Comparison of ENCODE assay signal across 19 cellular contexts in genomic region chr2:20211420-20211819, GRCh38. TPM values are rescaled to one million over a fixed set of nuclear protein-coding genes. Genes with fewer than 3 reads are reported as not detected.
A peak's percentile ranks its signal among the peaks of the same experiment; 100 is the strongest.
DNase-seq lines count a peak whose midpoint lies in the region; ATAC-seq and TF ChIP-seq lines count a peak whose summit lies in the region.
"Had no signal": no experiment of that assay in that cellular context is flagged by ENCODE, and none has a peak within 500 bp of the region (broad histone marks: within the 10 kb centered on the region; RNA-seq: fewer than 3 reads in every experiment).

No MANE protein-coding gene starts in this region.

- ATAC-seq in GM18870 (IDR thresholded peaks at IDR 0.05; ENCODE audit: unreplicated experiment) = no peak
- no peak for ATAC-seq in GM21526 (IDR thresholded peaks at IDR 0.05; ENCODE audit: low FRiP score, unreplicated experiment)
- ATAC-seq: activated CD4-positive, alpha-beta T cell treated with anti-CD3 and anti-CD28 coated beads for 36 hours; heart right ventricle; mucosa of descending colon; psoas muscle had no signal

- DNase-seq in RWPE1 (ENCODE audit: low spot score) = no peak
- DNase-seq in esophagus squamous epithelium (lab: John Stamatoyannopoulos, UW) = no peak
- no peak for DNase-seq in HuH-7.5 (ENCODE audit: low spot score)
- DNase-seq: activated CD4-positive, alpha-beta T cell treated with anti-CD3 and anti-CD28 coated beads for 36 hours; activated effector memory CD4-positive, alpha-beta T cell treated with anti-CD3 and anti-CD28 coated beads, Interleukin-2, amount 50 U/mL, for 16 hours; activated naive CD8-positive, alpha-beta T cell treated with anti-CD3 and anti-CD28 coated beads, Interleukin-2, amount 10 ng/mL, durations not matched to agents 7 days and 5 days; CD4-positive, alpha-beta memory T cell; DMS 273 treated with DMSO at 0.1 percent for 48 hours; foreskin fibroblast; heart right ventricle; Karpas-422; mucosa of descending colon; NK-92 treated with Interleukin-12 subunit alpha and Interleukin-12 subunit beta, amount 100 ng/mL, for 24 hours; psoas muscle; substantia nigra had no signal

- no peak for TF ChIP-seq POLR2A in esophagus squamous epithelium (IDR thresholded peaks at IDR 0.05)

- CTCF ChIA-PET in RWPE1 (lab: Yijun Ruan, JAX) = interaction anchor here (2.9 kb wide), 1 partner anchor 13 kb away, joined by 12 read pairs; the partner anchor contains the start of gene SDC1

- WGBS in esophagus squamous epithelium, 2 donors = 87% methylated on average over 6 of the region's 12 CpGs; no CpG with 5 or more reads in 1 of the 2 donors
- 86% methylated on average over 12 of the region's 12 CpGs for WGBS in urinary bladder

- H3K36me3 ChIP-seq in esophagus squamous epithelium (peaks cover 0 to 9% (median 0%) of the 10 kb centered on the region in 3 donors), mucosa of stomach (ENCODE audit: control insufficient read depth, insufficient read depth, low read length) (no peaks in the 10 kb centered on the region), urinary bladder (ENCODE audit: insufficient read depth) (no peaks in the 10 kb centered on the region)
- H3K36me3 ChIP-seq: heart right ventricle had no signal

- POLR2A ChIA-PET in RWPE1 (lab: Yijun Ruan, JAX; ENCODE audit: low non-redundant PET) = no interaction called here

- H3K4me3 ChIP-seq in esophagus squamous epithelium = no peak overlapping the region
- H3K4me3 ChIP-seq in mucosa of stomach (ENCODE audit: low read length) = no peak overlapping the region
- no peak overlapping the region for H3K4me3 ChIP-seq in urinary bladder (ENCODE audit: low read depth, low read length)
- H3K4me3 ChIP-seq: heart right ventricle, mucosa of descending colon, psoas muscle had no signal

- H3K27me3 ChIP-seq in esophagus squamous epithelium (no peaks in the 10 kb centered on the region), mucosa of stomach (ENCODE audit: control insufficient read depth, insufficient read depth, low read length) (no peaks in the 10 kb centered on the region)
- H3K27me3 ChIP-seq: heart right ventricle had no signal

- intact Hi-C loops in esophagus squamous epithelium (cut with DNase I) = no loop called here

- H3K9ac ChIP-seq in mucosa of stomach (ENCODE audit: low read length) = peak overlapping the region; percentile 57

- H3K27ac ChIP-seq in RWPE1 = peak overlapping the region; percentile 100
- peak overlapping the region; percentile 91 to 97 (median 94) for H3K27ac ChIP-seq in esophagus squamous epithelium
- peak overlapping the region; percentile 82 for H3K27ac ChIP-seq in urinary bladder (ENCODE audit: low read depth)
- H3K27ac ChIP-seq: heart right ventricle, psoas muscle had no signal

- H3K9me3 ChIP-seq in esophagus squamous epithelium (no peaks in the 10 kb centered on the region), mucosa of stomach (ENCODE audit: control insufficient read depth, low read length) (no peaks in the 10 kb centered on the region)
- H3K9me3 ChIP-seq: heart right ventricle, mucosa of descending colon, psoas muscle had no signal

- H3K4me1 ChIP-seq in esophagus squamous epithelium = peaks cover 52 to 100% (median 82%) of the 10 kb centered on the region in 3 donors
- H3K4me1 ChIP-seq in mucosa of stomach (ENCODE audit: control insufficient read depth, insufficient read depth, low read length) = peaks cover 100% of the 10 kb centered on the region
- peaks cover 4% of the 10 kb centered on the region for H3K4me1 ChIP-seq in urinary bladder (ENCODE audit: insufficient read depth)
- H3K4me1 ChIP-seq: psoas muscle had no signal

- TF ChIP-seq CTCF in RWPE1 (conservative IDR thresholded peaks at IDR 0.05; ENCODE audit: low read depth) (no peak), esophagus squamous epithelium (IDR thresholded peaks at IDR 0.05) (no peak)

RNA-seq across cellular contexts. Expression of gene SDC1, which starts 13.5 kb away (rescaled TPM):
- 100 to 1,000 TPM; 355 to 757 (median 496) TPM for total RNA-seq in esophagus squamous epithelium
- total RNA-seq in urinary bladder = 87.1 TPM
- polyA plus RNA-seq in urinary bladder = 65.3 TPM
- polyA plus RNA-seq: CD4-positive, alpha-beta memory T cell had no signal
